ENCODE assay signal across 1 cellular context in genomic region chr16:66974156-66974931, GRCh38. TPM values are rescaled to one million over a fixed set of nuclear protein-coding genes. Genes with fewer than 3 reads are reported as not detected.
"Had no signal": no experiment of that assay in that cellular context is flagged by ENCODE, and none has a peak within 500 bp of the region (broad histone marks: within the 10 kb centered on the region; RNA-seq: fewer than 3 reads in every experiment).

No MANE protein-coding gene starts in this region.

RNA-seq across cellular contexts. Expression of gene CES3, which starts 13.3 kb away (rescaled TPM):
- total RNA-seq: smooth muscle cell had no signal
